In genomic region chr4:77581724-77582123, GRCh38 we compare ENCODE assay signal across 11 cellular contexts. TPM values are rescaled to one million over a fixed set of nuclear protein-coding genes. Genes with fewer than 3 reads are reported as not detected.
A peak's percentile ranks its signal among the peaks of the same experiment; 100 is the strongest.
DNase-seq lines count a peak whose midpoint lies in the region; ATAC-seq and TF ChIP-seq lines count a peak whose summit lies in the region.
"Had no signal": no experiment of that assay in that cellular context is flagged by ENCODE, and none has a peak within 500 bp of the region (broad histone marks: within the 10 kb centered on the region; RNA-seq: fewer than 3 reads in every experiment).

No MANE protein-coding gene starts in this region.

- H3K27ac Mint-ChIP-seq in activated CD4-positive, alpha-beta T cell treated with anti-CD3 and anti-CD28 coated beads for 36 hours: peak overlapping the region; percentile 98
- no peak overlapping the region for H3K27ac Mint-ChIP-seq in activated CD4-positive, alpha-beta T cell treated with anti-CD3 and anti-CD28 coated beads, Interleukin-2, amount 10 ng/mL, durations not matched to agents 7 days and 5 days
- H3K27ac Mint-ChIP-seq: progenitor cell of endocrine pancreas had no signal

- H3K4me2 ChIP-seq in smooth muscle cell: peak overlapping the region; percentile 53

- H3K9ac ChIP-seq in smooth muscle cell (ENCODE audit: low read depth): no peak overlapping the region

- 42% methylated on average over 4 of the region's 4 CpGs for WGBS in smooth muscle cell (ENCODE audit: low lambda C conversion rate)

- no peaks in the 10 kb centered on the region for H4K20me1 ChIP-seq in smooth muscle cell (ENCODE audit: low read depth)

- peaks cover 16% of the 10 kb centered on the region for H3K27me3 Mint-ChIP-seq in activated CD4-positive, alpha-beta T cell treated with anti-CD3 and anti-CD28 coated beads for 36 hours
- H3K27me3 Mint-ChIP-seq in activated CD4-positive, alpha-beta T cell treated with anti-CD3 and anti-CD28 coated beads, Interleukin-2, amount 10 ng/mL, durations not matched to agents 7 days and 5 days: no peaks in the 10 kb centered on the region
- H3K27me3 Mint-ChIP-seq: progenitor cell of endocrine pancreas had no signal

- POLR2A ChIA-PET in activated CD4-positive, alpha-beta T cell treated with anti-CD3 and anti-CD28 coated beads for 36 hours (lab: Charles Lee): no interaction called here
- POLR2A ChIA-PET in activated CD4-positive, alpha-beta T cell treated with anti-CD3 and anti-CD28 coated beads, Interleukin-2, amount 10 ng/mL, durations not matched to agents 7 days and 5 days (lab: Charles Lee): no interaction called here

- H3F3A ChIP-seq in smooth muscle cell (ENCODE audit: low read depth): no peaks in the 10 kb centered on the region

- H3K9me3 Mint-ChIP-seq in activated CD4-positive, alpha-beta T cell treated with anti-CD3 and anti-CD28 coated beads for 36 hours (ENCODE audit: low read depth): peaks cover 7% of the 10 kb centered on the region
- peaks cover 4% of the 10 kb centered on the region for H3K9me3 Mint-ChIP-seq in activated CD4-positive, alpha-beta T cell treated with anti-CD3 and anti-CD28 coated beads, Interleukin-2, amount 10 ng/mL, durations not matched to agents 7 days and 5 days

- no peak overlapping the region for H2AFZ ChIP-seq in smooth muscle cell (ENCODE audit: low read depth)

- peak overlapping the region; percentile 40 for H3K4me3 Mint-ChIP-seq in activated CD4-positive, alpha-beta T cell treated with anti-CD3 and anti-CD28 coated beads for 36 hours
- no peak overlapping the region for H3K4me3 Mint-ChIP-seq in activated CD4-positive, alpha-beta T cell treated with anti-CD3 and anti-CD28 coated beads, Interleukin-2, amount 10 ng/mL, durations not matched to agents 7 days and 5 days

- H3K36me3 Mint-ChIP-seq in activated CD4-positive, alpha-beta T cell treated with anti-CD3 and anti-CD28 coated beads for 36 hours (ENCODE audit: low read depth): peaks cover 4% of the 10 kb centered on the region
- no peaks in the 10 kb centered on the region for H3K36me3 Mint-ChIP-seq in activated CD4-positive, alpha-beta T cell treated with anti-CD3 and anti-CD28 coated beads, Interleukin-2, amount 10 ng/mL, durations not matched to agents 7 days and 5 days (ENCODE audit: low read depth)

- peak; percentile 82 for ATAC-seq in activated CD4-positive, alpha-beta T cell treated with anti-CD3 and anti-CD28 coated beads for 36 hours
- peak; percentile 63 for ATAC-seq in HG02852 (IDR thresholded peaks at IDR 0.05; ENCODE audit: unreplicated experiment)
- ATAC-seq in RWPE2 (ENCODE audit: low read depth): no peak

- CTCF ChIA-PET in activated CD4-positive, alpha-beta T cell treated with anti-CD3 and anti-CD28 coated beads for 36 hours (lab: Charles Lee): interaction anchor here (0.7 to 3.2 kb wide), 2 partner anchors 18 to 346 kb away, joined by 3 to 22 read pairs; no protein-coding TSS in a partner anchor
- CTCF ChIA-PET in activated CD4-positive, alpha-beta T cell treated with anti-CD3 and anti-CD28 coated beads, Interleukin-2, amount 10 ng/mL, durations not matched to agents 7 days and 5 days (lab: Charles Lee): interaction anchor here (0.6 kb wide), 1 partner anchor 499 kb away, joined by 3 read pairs; no protein-coding TSS in a partner anchor

- TF ChIP-seq CTCF in RWPE2 (IDR thresholded peaks at IDR 0.05; ENCODE audit: poor library complexity, severe bottlenecking) (no peak), smooth muscle cell (IDR thresholded peaks at IDR 0.05; ENCODE audit: borderline replicate concordance, insufficient read depth, poor library complexity, severe bottlenecking) (no peak), GM20000 (IDR thresholded peaks at IDR 0.05; ENCODE audit: extremely low read depth, missing control alignments) (no peak)

- H3K27me3 ChIP-seq in RWPE2 (ENCODE audit: insufficient read depth, poor library complexity, severe bottlenecking) (no peaks in the 10 kb centered on the region), smooth muscle cell (ENCODE audit: low read depth) (no peaks in the 10 kb centered on the region)

- H3K27ac ChIP-seq in RWPE2 (ENCODE audit: poor library complexity, severe bottlenecking) (peak overlapping the region; percentile 89), smooth muscle cell (ENCODE audit: low read depth) (peak overlapping the region; percentile 45)

- H3K9me3 ChIP-seq in RWPE2 (ENCODE audit: severe bottlenecking) (peaks cover 4% of the 10 kb centered on the region), smooth muscle cell (replicated peaks; ENCODE audit: low read depth) (no peaks in the 10 kb centered on the region)

- DNase-seq in activated CD4-positive, alpha-beta T cell treated with anti-CD3 and anti-CD28 coated beads for 36 hours: no peak
- DNase-seq in activated CD4-positive, alpha-beta T cell treated with anti-CD3 and anti-CD28 coated beads, Interleukin-2, amount 10 ng/mL, durations not matched to agents 7 days and 5 days: no peak
- no peak for DNase-seq in RWPE2 (ENCODE audit: low spot score)
- DNase-seq in smooth muscle cell (lab: John Stamatoyannopoulos, UW; ENCODE audit: unreplicated experiment): no peak
- DNase-seq in GM20000 (ENCODE audit: low spot score): no peak
- no peak for DNase-seq in NCI-H146 (lab: John Stamatoyannopoulos, UW)
- no peak for DNase-seq in OCI-M1 (lab: John Stamatoyannopoulos, UW)
- DNase-seq: 8988T, IMR-90 had no signal

- H3K36me3 ChIP-seq in RWPE2 (ENCODE audit: low read depth) (no peaks in the 10 kb centered on the region), smooth muscle cell (ENCODE audit: low read depth) (no peaks in the 10 kb centered on the region)

- H3K4me1 ChIP-seq in RWPE2 (ENCODE audit: insufficient read depth, poor library complexity, severe bottlenecking): peaks cover 28% of the 10 kb centered on the region
- H3K4me1 ChIP-seq in smooth muscle cell (ENCODE audit: low read depth): peaks cover 2% of the 10 kb centered on the region

- H3K79me2 ChIP-seq in smooth muscle cell (ENCODE audit: low read depth): no peaks in the 10 kb centered on the region

- no peak overlapping the region for H3K4me3 ChIP-seq in RWPE2 (ENCODE audit: severe bottlenecking)
- H3K4me3 ChIP-seq in smooth muscle cell: no peak overlapping the region

- intact Hi-C loops in activated CD4-positive, alpha-beta T cell treated with anti-CD3 and anti-CD28 coated beads for 36 hours (cut with DNase I, micrococcal nuclease): loop anchor here (1.0 to 10.0 kb wide), 4 partner anchors 13 to 1363 kb away; partner anchors contain the start of gene MRPL1 (in 1 of the 2)

- peaks cover 54% of the 10 kb centered on the region for H3K4me1 Mint-ChIP-seq in activated CD4-positive, alpha-beta T cell treated with anti-CD3 and anti-CD28 coated beads for 36 hours
- peaks cover 22% of the 10 kb centered on the region for H3K4me1 Mint-ChIP-seq in activated CD4-positive, alpha-beta T cell treated with anti-CD3 and anti-CD28 coated beads, Interleukin-2, amount 10 ng/mL, durations not matched to agents 7 days and 5 days

RNA-seq across cellular contexts. Expression of gene CXCL13, which starts 23.9 kb away (rescaled TPM):
- total RNA-seq in activated CD4-positive, alpha-beta T cell treated with anti-CD3 and anti-CD28 coated beads for 36 hours: 1 to 10 TPM; 4.9 to 5.1 TPM
- not detected for total RNA-seq in activated CD4-positive, alpha-beta T cell treated with anti-CD3 and anti-CD28 coated beads, Interleukin-2, amount 10 ng/mL, durations not matched to agents 7 days and 5 days
- not detected in 2 replicates for total RNA-seq in smooth muscle cell
- 0.30 TPM in 1 of 2 replicates, not detected in the other for polyA plus RNA-seq in smooth muscle cell
- total RNA-seq: IMR-90, progenitor cell of endocrine pancreas had no signal
- polyA plus RNA-seq: IMR-90 had no signal
